ENCODE assay signal across 26 cellular contexts in genomic region chr12:54870048-54870447, GRCh38. TPM values are rescaled to one million over a fixed set of nuclear protein-coding genes. Genes with fewer than 3 reads are reported as not detected.
DNase-seq lines count a peak whose midpoint lies in the region; ATAC-seq, FAIRE-seq and TF ChIP-seq lines count a peak whose summit lies in the region.
"Had no signal": no experiment of that assay in that cellular context is flagged by ENCODE, and none has a peak within 500 bp of the region (broad histone marks: within the 10 kb centered on the region; RNA-seq: fewer than 3 reads in every experiment).

No MANE protein-coding gene starts in this region.

- no peak overlapping the region for H3K4me2 ChIP-seq in GM12878 (ENCODE audit: control insufficient read depth, insufficient read depth)
- H3K4me2 ChIP-seq: A549; BLaER1 treated with 17β-estradiol and CSF1 and Interleukin-3, amounts not matched to agents 10 nM and 100 nM; GM23338 had no signal

- no peak overlapping the region for H2AFZ ChIP-seq in GM12878 (ENCODE audit: control insufficient read depth, low read depth, low read length)
- H2AFZ ChIP-seq: GM23338 had no signal

- BruUV-seq in GM12878 (replicated peaks; lab: Mats Ljungman, UMichigan), result no TSS peak

- in situ Hi-C loops in GM12878 (cut with MboI), result no loop called here

- TF ChIP-seq CTCF in GM12878 (IDR thresholded peaks at IDR 0.05 in 2 of 3, conservative IDR thresholded peaks at IDR 0.05 in 1 of 3; ENCODE audit: control insufficient read depth in 2 of 3, extremely low read depth in 1 of 3, insufficient read depth in 1 of 3, low read depth in 3 of 3, low read length in 3 of 3), result no peak

- POLR2A ChIA-PET in GM12878 (lab: Charles Lee) (no interaction called here), T-cell (lab: Charles Lee) (no interaction called here)

- 33% methylated on average over 1 of the region's 1 CpG for WGBS in GM12878 (ENCODE audit: insufficient coverage, insufficient replicate concordance, low lambda C conversion rate, missing lambda C conversion rate)

- H3K36me3 ChIP-seq in GM12878 (ENCODE audit: control insufficient read depth in 2 of 2, insufficient read depth in 2 of 2, low read length in 1 of 2), result no peaks in the 10 kb centered on the region
- H3K36me3 ChIP-seq: BE2C; BLaER1 treated with 17β-estradiol and CSF1 and Interleukin-3, amounts not matched to agents 10 nM and 100 nM had no signal

- SMC1A ChIA-PET in GM12878 (lab: Charles Lee; ENCODE audit: uncharacterized antibody, unreplicated experiment), result no interaction called here

- peaks cover 17 to 21% of the 10 kb centered on the region in 2 donors for H3K27me3 Mint-ChIP-seq in T-cell

- TF ChIP-seq POLR2A in GM12878 (IDR thresholded peaks at IDR 0.05; ENCODE audit: low read depth, low read length), result no peak

- H3K9me3 ChIP-seq in GM12878 (replicated peaks; ENCODE audit: control insufficient read depth, insufficient read depth, low read length), result no peaks in the 10 kb centered on the region
- H3K9me3 ChIP-seq: A549; BE2C; BLaER1 treated with 17β-estradiol and CSF1 and Interleukin-3, amounts not matched to agents 10 nM and 100 nM had no signal

- RAD21 ChIA-PET in GM12878 (lab: Charles Lee; ENCODE audit: unreplicated experiment), result no interaction called here

- no peak overlapping the region for H3K9ac ChIP-seq in GM12878 (ENCODE audit: control insufficient read depth, insufficient read depth, low read length)
- H3K9ac ChIP-seq: BLaER1 treated with 17β-estradiol and CSF1 and Interleukin-3, amounts not matched to agents 10 nM and 100 nM had no signal

- no peaks in the 10 kb centered on the region for H3K4me1 ChIP-seq in GM12878 (ENCODE audit: control insufficient read depth, insufficient read depth, low read length)
- H3K4me1 ChIP-seq: A549; BE2C; BLaER1 treated with 17β-estradiol and CSF1 and Interleukin-3, amounts not matched to agents 10 nM and 100 nM had no signal

- no peaks in the 10 kb centered on the region for H3K9me3 Mint-ChIP-seq in T-cell
- H3K9me3 Mint-ChIP-seq: CD4-positive, alpha-beta T cell; GM23338 had no signal

- H3K4me3 ChIP-seq in GM12878, result no peak overlapping the region
- H3K4me3 ChIP-seq: A549; BLaER1 treated with 17β-estradiol and CSF1 and Interleukin-3, amounts not matched to agents 10 nM and 100 nM; GM23338 had no signal

- no peaks in the 10 kb centered on the region for H4K20me1 ChIP-seq in GM12878 (ENCODE audit: control insufficient read depth, insufficient read depth)
- H4K20me1 ChIP-seq: BLaER1 treated with 17β-estradiol and CSF1 and Interleukin-3, amounts not matched to agents 10 nM and 100 nM had no signal

- CTCF ChIA-PET in GM12878 (lab: Yijun Ruan, JAX), result interaction anchor here (1.2 kb wide), 1 partner anchor 87 kb away, joined by 3 read pairs; no protein-coding TSS in a partner anchor
- CTCF ChIA-PET in T-cell (lab: Charles Lee), result interaction anchor here in 1 of 2 donors (1.2 kb wide), 1 partner anchor 16 kb away, joined by 3 read pairs; the partner anchor contains the start of gene MUCL1

- TF ChIP-seq RAD21 in GM12878 (IDR thresholded peaks at IDR 0.05; ENCODE audit: insufficient read depth, low read depth, low read length), result no peak

- H3K36me3 Mint-ChIP-seq in T-cell, result no peaks in the 10 kb centered on the region
- H3K36me3 Mint-ChIP-seq: CD14-positive monocyte; CD8-positive, alpha-beta memory T cell had no signal

- no peak overlapping the region for H3K27ac Mint-ChIP-seq in T-cell
- H3K27ac Mint-ChIP-seq: CD14-positive monocyte; CD4-positive, alpha-beta T cell; GM23338; H9 had no signal

- ATAC-seq in GM12878 (no peak), T-cell (replicated peaks in 1 of 4) (no peak)
- ATAC-seq: A549, GM23338, HCT116 had no signal

- FAIRE-seq in GM12878 (lab: Jason Lieb, UNC), result peak; percentile 23
- FAIRE-seq: A549, GM12891, GM18507 had no signal

- H3K79me2 ChIP-seq in GM12878 (ENCODE audit: control insufficient read depth, insufficient read depth, low read length), result no peaks in the 10 kb centered on the region

- no peak for TF ChIP-seq EP300 in GM12878 (IDR thresholded peaks at IDR 0.05; ENCODE audit: borderline replicate concordance in 1 of 2, control insufficient read depth in 1 of 2, low read depth in 2 of 2, low read length in 2 of 2)

- no peak overlapping the region for H3K4me3 Mint-ChIP-seq in T-cell
- H3K4me3 Mint-ChIP-seq: CD14-positive monocyte; CD4-positive, alpha-beta T cell; CD8-positive, alpha-beta memory T cell; GM23338; H9 had no signal

- H3K27me3 ChIP-seq in GM12878 (replicated peaks in 1 of 2; ENCODE audit: control insufficient read depth in 2 of 2, insufficient read depth in 2 of 2, low read length in 1 of 2), result no peaks in the 10 kb centered on the region; a peak in 1 of 4 replicates
- H3K27me3 ChIP-seq: BE2C; BLaER1 treated with 17β-estradiol and CSF1 and Interleukin-3, amounts not matched to agents 10 nM and 100 nM had no signal

- no peaks in the 10 kb centered on the region for H3K4me1 Mint-ChIP-seq in T-cell
- H3K4me1 Mint-ChIP-seq: CD14-positive monocyte; CD8-positive, alpha-beta memory T cell had no signal

- intact Hi-C loops in GM12878 (cut with micrococcal nuclease; ENCODE audit: unreplicated experiment), result no loop called here

- DNase-seq in COLO668 (lab: John Stamatoyannopoulos, UW; ENCODE audit: unreplicated experiment), result peak; percentile 1
- peak; percentile 60 for DNase-seq in DMS53 treated with DMSO at 0.1 percent for 48 hours (lab: John Stamatoyannopoulos, UW; ENCODE audit: unreplicated experiment)
- no peak for DNase-seq in GM12878 (ENCODE audit: low read depth, low spot score)
- DNase-seq in NCI-H69 (lab: John Stamatoyannopoulos, UW), result no peak
- no peak for DNase-seq in T-cell
- DNase-seq in activated CD8-positive, alpha-beta memory T cell treated with anti-CD3 and anti-CD28 coated beads for 24 hours, result no peak
- DNase-seq: 8988T; ACHN; AML-193; BE2C; Calu3; CD4-positive, alpha-beta T cell; CD8-positive, alpha-beta memory T cell; COR-L47; DMS79; EL; GDM1; H9 had no signal

- no peak overlapping the region for H3K27ac ChIP-seq in GM12878 (ENCODE audit: control insufficient read depth, insufficient read depth)
- H3K27ac ChIP-seq: A549; BLaER1 treated with 17β-estradiol and CSF1 and Interleukin-3, amounts not matched to agents 10 nM and 100 nM had no signal

TF ChIP-seq in GM12878, 131 proteins besides CTCF, POLR2A, EP300 and RAD21 (continues in another document):
- TF ChIP-seq NFYA (IDR thresholded peaks at IDR 0.05; ENCODE audit: borderline replicate concordance, low read depth, low read length) (no peak), HCFC1 (IDR thresholded peaks at IDR 0.05; ENCODE audit: low read length) (no peak), TAF1 (IDR thresholded peaks at IDR 0.05; ENCODE audit: borderline replicate concordance, low read depth, low read length) (no peak), SREBF2 (IDR thresholded peaks at IDR 0.05; ENCODE audit: low read length) (no peak), SMC3 (IDR thresholded peaks at IDR 0.05; ENCODE audit: borderline replicate concordance, low read length) (no peak), TCF12 (IDR thresholded peaks at IDR 0.05; ENCODE audit: low read depth, low read length) (no peak), KDM1A (IDR thresholded peaks at IDR 0.05; ENCODE audit: borderline replicate concordance) (no peak), ZBED1 (IDR thresholded peaks at IDR 0.05; ENCODE audit: borderline replicate concordance) (no peak), MYC (IDR thresholded peaks at IDR 0.05; ENCODE audit: insufficient read depth, insufficient read length, insufficient replicate concordance, low read length, severe bottlenecking) (no peak)
- TF ChIP-seq, protein P1, sequence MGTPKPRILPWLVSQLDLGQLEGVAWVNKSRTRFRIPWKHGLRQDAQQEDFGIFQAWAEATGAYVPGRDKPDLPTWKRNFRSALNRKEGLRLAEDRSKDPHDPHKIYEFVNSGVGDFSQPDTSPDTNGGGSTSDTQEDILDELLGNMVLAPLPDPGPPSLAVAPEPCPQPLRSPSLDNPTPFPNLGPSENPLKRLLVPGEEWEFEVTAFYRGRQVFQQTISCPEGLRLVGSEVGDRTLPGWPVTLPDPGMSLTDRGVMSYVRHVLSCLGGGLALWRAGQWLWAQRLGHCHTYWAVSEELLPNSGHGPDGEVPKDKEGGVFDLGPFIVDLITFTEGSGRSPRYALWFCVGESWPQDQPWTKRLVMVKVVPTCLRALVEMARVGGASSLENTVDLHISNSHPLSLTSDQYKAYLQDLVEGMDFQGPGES (IDR thresholded peaks at IDR 0.05), result no peak

RNA-seq across cellular contexts. Expression of gene MUCL1, which starts 15.7 kb away (rescaled TPM):
- not detected in 2 replicates for total RNA-seq in GM12878 (2013; cell fraction: nucleolus; rRNA removed)
- total RNA-seq in GM12878 (2014; rRNA removed), result not detected in 2 replicates
- total RNA-seq in GM12878 (2014; rRNA removed; fragmentation: Illumina TruSeq; extraction: Trizol), result not detected in 2 replicates
- not detected in 2 replicates for total RNA-seq in GM12878 (2021)
- polyA plus RNA-seq in GM12878 (2011; ENCODE audit: low read depth), result not detected
- polyA plus RNA-seq in GM12878 (2011; rRNA removed), result 0.68 TPM in 1 of 2 replicates, not detected in the other
- polyA plus RNA-seq in GM12878 (2011; cell fraction: cytosol; rRNA removed), result not detected in 2 replicates
- not detected in 2 replicates for polyA plus RNA-seq in GM12878 (2011; cell fraction: nucleus; rRNA removed)
- not detected in 2 replicates for polyA plus RNA-seq in GM12878 (2012)
- not detected in 2 replicates for polyA plus RNA-seq in GM12878 (2014; fragmentation: Illumina TruSeq; extraction: Trizol)
- not detected for polyA plus RNA-seq in GM12878 (2014; fragmentation: Nextera tagmentation; extraction: Ambion mirVana)
- not detected in 2 replicates for polyA plus RNA-seq in GM12878 (2014; rRNA removed)
- polyA plus RNA-seq in GM12878 (2016; fragmentation: Nextera tagmentation; extraction: Ambion mirVana), result not detected
- polyA minus RNA-seq in GM12878 (2011; rRNA and poly(A)+ RNA removed), result not detected in 2 replicates
- not detected in 2 replicates for polyA minus RNA-seq in GM12878 (2011; cell fraction: cytosol; rRNA and poly(A)+ RNA removed)
- not detected in 2 replicates for polyA minus RNA-seq in GM12878 (2011; cell fraction: nucleus; rRNA and poly(A)+ RNA removed)
- not detected for total RNA-seq in T-cell
- total RNA-seq: Calu3; CD4-positive, alpha-beta T cell; CD8-positive, alpha-beta memory T cell; GM23338; H4; H9 had no signal
- polyA plus RNA-seq: A549; CD14-positive monocyte; CD8-positive, alpha-beta memory T cell; GM23338 had no signal

Comparison
In these comparisons a context has a peak if more than half of its experiments do, and no peak if none do; other contexts are left out.
1. DNase-seq: peak in COLO668 (single experiment) and DMS53 treated with DMSO at 0.1 percent for 48 hours (single experiment); none in GM12878 (single experiment), NCI-H69 (single experiment), T-cell (0 of 34) and activated CD8-positive, alpha-beta memory T cell treated with anti-CD3 and anti-CD28 coated beads for 24 hours (single experiment).